In genomic region chr1:110737206-110737605, GRCh38 we compare ENCODE assay signal across 1 cellular context.
TF ChIP-seq lines count a peak whose summit lies in the region.

No MANE protein-coding gene starts in this region.

TF ChIP-seq in GM23338, 12 proteins besides CTCF, POLR2A, EP300 and RAD21 (continued from another document):
- TF ChIP-seq REST (IDR thresholded peaks at IDR 0.05; ENCODE audit: unreplicated experiment) (no peak), POLR2AphosphoS5 (IDR thresholded peaks at IDR 0.05; ENCODE audit: low read depth) (no peak), EZH2phosphoT487 (IDR thresholded peaks at IDR 0.05; ENCODE audit: unreplicated experiment) (no peak), ZNF331 (CRISPR knock-in tag; IDR thresholded peaks at IDR 0.05; ENCODE audit: low read depth) (no peak)
